20 cellular contexts compared by ENCODE assay signal in genomic region chr20:58366016-58366415, GRCh38. TPM values are rescaled to one million over a fixed set of nuclear protein-coding genes. Genes with fewer than 3 reads are reported as not detected.
A peak's percentile ranks its signal among the peaks of the same experiment; 100 is the strongest.
DNase-seq lines count a peak whose midpoint lies in the region; ATAC-seq and TF ChIP-seq lines count a peak whose summit lies in the region.
"Had no signal": no experiment of that assay in that cellular context is flagged by ENCODE, and none has a peak within 500 bp of the region (broad histone marks: within the 10 kb centered on the region; RNA-seq: fewer than 3 reads in every experiment).

No MANE protein-coding gene starts in this region.

- H3K36me3 ChIP-seq in smooth muscle cell (ENCODE audit: low read depth) = peaks cover 4% of the 10 kb centered on the region
- H3K36me3 ChIP-seq: BE2C had no signal

- H3K4me2 ChIP-seq in smooth muscle cell = no peak overlapping the region

- H3K4me3 Mint-ChIP-seq in WTC11 = no peak overlapping the region
- H3K4me3 Mint-ChIP-seq: activated CD8-positive, alpha-beta memory T cell treated with anti-CD3 and anti-CD28 coated beads, Interleukin-2, amount 10 ng/mL, durations not matched to agents 7 days and 5 days; effector memory CD8-positive, alpha-beta T cell; T-cell had no signal

- H3K27ac ChIP-seq in smooth muscle cell (ENCODE audit: low read depth) = peak overlapping the region; percentile 30
- H3K27ac ChIP-seq: suprapubic skin, VCaP had no signal

- peaks cover 8% of the 10 kb centered on the region for H4K20me1 ChIP-seq in smooth muscle cell (ENCODE audit: low read depth)

- no peaks in the 10 kb centered on the region for H3K27me3 ChIP-seq in smooth muscle cell (ENCODE audit: low read depth)
- H3K27me3 ChIP-seq: BE2C, MG63, suprapubic skin had no signal

- H3K36me3 Mint-ChIP-seq in WTC11 = no peaks in the 10 kb centered on the region

- H3F3A ChIP-seq in smooth muscle cell (ENCODE audit: low read depth) = no peaks in the 10 kb centered on the region

- no peaks in the 10 kb centered on the region for H3K27me3 Mint-ChIP-seq in WTC11 (ENCODE audit: low read depth)
- H3K27me3 Mint-ChIP-seq: activated CD8-positive, alpha-beta memory T cell treated with anti-CD3 and anti-CD28 coated beads, Interleukin-2, amount 10 ng/mL, durations not matched to agents 7 days and 5 days; effector memory CD8-positive, alpha-beta T cell; T-cell had no signal

- H3K9ac ChIP-seq in smooth muscle cell (ENCODE audit: low read depth) = no peak overlapping the region

- no peaks in the 10 kb centered on the region for H3K4me1 ChIP-seq in smooth muscle cell (ENCODE audit: low read depth)
- H3K4me1 ChIP-seq: suprapubic skin had no signal

- no peaks in the 10 kb centered on the region for H3K9me3 ChIP-seq in smooth muscle cell (replicated peaks; ENCODE audit: low read depth)
- H3K9me3 ChIP-seq: BE2C, MG63, suprapubic skin had no signal

- DNase-seq in HEK293T (ENCODE audit: extremely low spot score) (no peak), WTC11 (ENCODE audit: low spot score) (peak; percentile 29), left kidney (ENCODE audit: low read depth, low spot score) (peak; percentile 86), smooth muscle cell (lab: John Stamatoyannopoulos, UW; ENCODE audit: unreplicated experiment) (no peak), HT-29 (ENCODE audit: low spot score) (no peak), LoVo (ENCODE audit: low spot score) (no peak)
- DNase-seq: activated CD8-positive, alpha-beta memory T cell treated with anti-CD3 and anti-CD28 coated beads, Interleukin-2, amount 10 ng/mL, durations not matched to agents 7 days and 5 days; BE2C; Calu3; effector memory CD8-positive, alpha-beta T cell; GF-D8; hypothalamus; MG63; NCI-H187 treated with DMSO at 0.1 percent for 48 hours; NCI-H446 treated with DMSO at 0.1 percent for 48 hours; stimulated activated CD4-positive, alpha-beta T cell treated with anti-CD3 and anti-CD28 coated beads, Interleukin-12 subunit alpha, Interleukin-12 subunit beta, amount 100 ng/mL, for 4 hours; T-cell had no signal

- no peaks in the 10 kb centered on the region for H3K79me2 ChIP-seq in smooth muscle cell (ENCODE audit: low read depth)

- H2AFZ ChIP-seq in smooth muscle cell (ENCODE audit: low read depth) = no peak overlapping the region

- no peaks in the 10 kb centered on the region for H3K9me3 Mint-ChIP-seq in WTC11
- H3K9me3 Mint-ChIP-seq: effector memory CD8-positive, alpha-beta T cell; T-cell had no signal

- ATAC-seq in WTC11 = peak; percentile 78
- no peak for ATAC-seq in HG02840 (IDR thresholded peaks at IDR 0.05; ENCODE audit: low FRiP score, unreplicated experiment)
- ATAC-seq: activated CD8-positive, alpha-beta memory T cell treated with anti-CD3 and anti-CD28 coated beads, Interleukin-2, amount 10 ng/mL, durations not matched to agents 7 days and 5 days; effector memory CD8-positive, alpha-beta T cell; T-cell had no signal

- peak overlapping the region; percentile 40 for H3K27ac Mint-ChIP-seq in WTC11
- H3K27ac Mint-ChIP-seq: activated CD8-positive, alpha-beta memory T cell treated with anti-CD3 and anti-CD28 coated beads, Interleukin-2, amount 10 ng/mL, durations not matched to agents 7 days and 5 days; effector memory CD8-positive, alpha-beta T cell; T-cell had no signal

- CTCF ChIA-PET in HEK293T (lab: Yijun Ruan, JAX) = no interaction called here
- CTCF ChIA-PET in WTC11 (lab: Charles Lee) = no interaction called here

- TF ChIP-seq CTCF in WTC11 (IDR thresholded peaks at IDR 0.05) (no peak), smooth muscle cell (IDR thresholded peaks at IDR 0.05; ENCODE audit: borderline replicate concordance, insufficient read depth, poor library complexity, severe bottlenecking) (no peak)

- H3K4me1 Mint-ChIP-seq in WTC11 = peaks cover 6% of the 10 kb centered on the region
- H3K4me1 Mint-ChIP-seq: activated CD8-positive, alpha-beta memory T cell treated with anti-CD3 and anti-CD28 coated beads, Interleukin-2, amount 10 ng/mL, durations not matched to agents 7 days and 5 days; T-cell had no signal

- POLR2A ChIA-PET in HEK293T (lab: Yijun Ruan, JAX) = no interaction called here
- POLR2A ChIA-PET in WTC11 (lab: Charles Lee) = no interaction called here

- WGBS in smooth muscle cell (ENCODE audit: low lambda C conversion rate) = 61% methylated on average over 7 of the region's 7 CpGs

- no peak overlapping the region for H3K4me3 ChIP-seq in smooth muscle cell
- H3K4me3 ChIP-seq: MG63, suprapubic skin had no signal

TF ChIP-seq in HEK293T, 16 proteins besides CTCF, POLR2A, EP300 and RAD21:
- no peak for TF ChIP-seq ZNF384 (IDR thresholded peaks at IDR 0.05)
- TF ChIP-seq, protein P1, sequence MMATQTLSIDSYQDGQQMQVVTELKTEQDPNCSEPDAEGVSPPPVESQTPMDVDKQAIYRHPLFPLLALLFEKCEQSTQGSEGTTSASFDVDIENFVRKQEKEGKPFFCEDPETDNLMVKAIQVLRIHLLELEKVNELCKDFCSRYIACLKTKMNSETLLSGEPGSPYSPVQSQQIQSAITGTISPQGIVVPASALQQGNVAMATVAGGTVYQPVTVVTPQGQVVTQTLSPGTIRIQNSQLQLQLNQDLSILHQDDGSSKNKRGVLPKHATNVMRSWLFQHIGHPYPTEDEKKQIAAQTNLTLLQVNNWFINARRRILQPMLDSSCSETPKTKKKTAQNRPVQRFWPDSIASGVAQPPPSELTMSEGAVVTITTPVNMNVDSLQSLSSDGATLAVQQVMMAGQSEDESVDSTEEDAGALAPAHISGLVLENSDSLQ (IDR thresholded peaks at IDR 0.05) = 0 out of 2 replicates have a peak, but pooled peaks have one; percentile 15

TF ChIP-seq in WTC11, 78 proteins besides CTCF, POLR2A, EP300 and RAD21:
- no peak for TF ChIP-seq JUN (CRISPR knock-in tag; IDR thresholded peaks at IDR 0.05)
- TF ChIP-seq, protein P2, sequence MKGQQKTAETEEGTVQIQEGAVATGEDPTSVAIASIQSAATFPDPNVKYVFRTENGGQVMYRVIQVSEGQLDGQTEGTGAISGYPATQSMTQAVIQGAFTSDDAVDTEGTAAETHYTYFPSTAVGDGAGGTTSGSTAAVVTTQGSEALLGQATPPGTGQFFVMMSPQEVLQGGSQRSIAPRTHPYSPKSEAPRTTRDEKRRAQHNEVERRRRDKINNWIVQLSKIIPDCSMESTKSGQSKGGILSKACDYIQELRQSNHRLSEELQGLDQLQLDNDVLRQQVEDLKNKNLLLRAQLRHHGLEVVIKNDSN (CRISPR knock-in tag; IDR thresholded peaks at IDR 0.05) = no peak
- TF ChIP-seq ZNF423 (CRISPR knock-in tag; IDR thresholded peaks at IDR 0.05) = no peak
- TF ChIP-seq GABPB1 (CRISPR knock-in tag; IDR thresholded peaks at IDR 0.05) = no peak
- no peak for TF ChIP-seq HMGA2 (CRISPR knock-in tag; IDR thresholded peaks at IDR 0.05)
- no peak for TF ChIP-seq FOXK1 (CRISPR knock-in tag; IDR thresholded peaks at IDR 0.05)
- TF ChIP-seq AFF4 (CRISPR knock-in tag; IDR thresholded peaks at IDR 0.05; ENCODE audit: borderline replicate concordance) = no peak
- no peak for TF ChIP-seq CREM (CRISPR knock-in tag; IDR thresholded peaks at IDR 0.05)
- TF ChIP-seq, protein P3, sequence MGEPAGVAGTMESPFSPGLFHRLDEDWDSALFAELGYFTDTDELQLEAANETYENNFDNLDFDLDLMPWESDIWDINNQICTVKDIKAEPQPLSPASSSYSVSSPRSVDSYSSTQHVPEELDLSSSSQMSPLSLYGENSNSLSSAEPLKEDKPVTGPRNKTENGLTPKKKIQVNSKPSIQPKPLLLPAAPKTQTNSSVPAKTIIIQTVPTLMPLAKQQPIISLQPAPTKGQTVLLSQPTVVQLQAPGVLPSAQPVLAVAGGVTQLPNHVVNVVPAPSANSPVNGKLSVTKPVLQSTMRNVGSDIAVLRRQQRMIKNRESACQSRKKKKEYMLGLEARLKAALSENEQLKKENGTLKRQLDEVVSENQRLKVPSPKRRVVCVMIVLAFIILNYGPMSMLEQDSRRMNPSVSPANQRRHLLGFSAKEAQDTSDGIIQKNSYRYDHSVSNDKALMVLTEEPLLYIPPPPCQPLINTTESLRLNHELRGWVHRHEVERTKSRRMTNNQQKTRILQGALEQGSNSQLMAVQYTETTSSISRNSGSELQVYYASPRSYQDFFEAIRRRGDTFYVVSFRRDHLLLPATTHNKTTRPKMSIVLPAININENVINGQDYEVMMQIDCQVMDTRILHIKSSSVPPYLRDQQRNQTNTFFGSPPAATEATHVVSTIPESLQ (CRISPR knock-in tag; IDR thresholded peaks at IDR 0.05) = no peak
- TF ChIP-seq KAT7 (CRISPR knock-in tag; IDR thresholded peaks at IDR 0.05; ENCODE audit: borderline replicate concordance) = no peak
- TF ChIP-seq IRF2 (CRISPR knock-in tag; IDR thresholded peaks at IDR 0.05; ENCODE audit: borderline replicate concordance, low read depth) = no peak

RNA-seq across cellular contexts. Expression of gene VAPB, which starts 23.0 kb away (rescaled TPM):
- 46.6 to 55.8 TPM (median 54.8 TPM) in 3 replicates for total RNA-seq in WTC11 (2021)
- 11.3 and 14.9 TPM in 2 replicates for total RNA-seq in smooth muscle cell
- polyA plus RNA-seq in smooth muscle cell = 28.2 and 29.9 TPM in 2 replicates
- total RNA-seq in HT-29 (2014; rRNA removed; shearing (Covaris generic)) = 15.6 and 16.2 TPM in 2 replicates

RNA-seq across cellular contexts. Expression of gene RAB22A, which starts 56.5 kb away (rescaled TPM):
- total RNA-seq in WTC11 (2021) = 5.7 to 6.6 TPM (median 6.0 TPM) in 3 replicates
- 23.7 and 25.0 TPM in 2 replicates for total RNA-seq in smooth muscle cell
- 14.0 and 17.3 TPM in 2 replicates for polyA plus RNA-seq in smooth muscle cell
- total RNA-seq in HT-29 (2014; rRNA removed; shearing (Covaris generic)) = 21.3 and 25.3 TPM in 2 replicates

Comparison
In these comparisons a context has a peak if more than half of its experiments do, and no peak if none do; other contexts are left out.
1. DNase-seq: peak in WTC11 (single experiment) and left kidney (single experiment); none in HEK293T (single experiment), smooth muscle cell (single experiment), HT-29 (single experiment) and LoVo (single experiment).